16 cellular contexts compared by ENCODE assay signal in the genomic region with DNA sequence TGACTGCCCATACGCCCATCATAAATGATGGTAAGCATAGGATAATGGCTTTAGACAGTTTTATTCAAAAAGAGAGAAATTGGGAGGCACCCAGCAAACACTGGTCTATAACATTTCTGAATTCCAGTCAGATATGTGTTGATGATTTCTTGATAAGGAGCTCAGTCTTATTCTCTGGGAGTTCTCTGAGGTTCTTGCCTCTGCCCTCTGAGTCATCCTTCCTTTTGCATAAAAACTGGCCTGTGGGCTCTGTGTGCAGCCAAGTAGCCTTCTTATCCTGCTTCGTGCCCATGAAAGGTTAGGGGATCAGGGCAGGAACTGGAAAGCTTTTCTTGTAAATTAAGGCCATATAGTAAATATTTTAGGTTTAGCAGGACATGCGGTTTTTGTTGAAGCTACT. TPM values are rescaled to one million over a fixed set of nuclear protein-coding genes. Genes with fewer than 3 reads are reported as not detected.
A peak's percentile ranks its signal among the peaks of the same experiment; 100 is the strongest.
DNase-seq lines count a peak whose midpoint lies in the region; TF ChIP-seq lines count a peak whose summit lies in the region.
"Had no signal": no experiment of that assay in that cellular context is flagged by ENCODE, and none has a peak within 500 bp of the region (broad histone marks: within the 10 kb centered on the region; RNA-seq: fewer than 3 reads in every experiment).

No MANE protein-coding gene starts in this region.

- intact Hi-C loops in activated naive CD4-positive, alpha-beta T cell treated with anti-CD3 and anti-CD28 coated beads for 36 hours (cut with micrococcal nuclease) = no loop called here

- peaks cover 18% of the 10 kb centered on the region for H3K36me3 ChIP-seq in MG63
- H3K36me3 ChIP-seq in brain microvascular endothelial cell (replicated peaks) = peaks cover 5% of the 10 kb centered on the region
- H3K36me3 ChIP-seq in SJCRH30 = peaks cover 63% of the 10 kb centered on the region

- in situ Hi-C loops in brain microvascular endothelial cell (cut with HindIII; ENCODE audit: low pct_ligation_motif_present, low sequenced_read_pairs) = no loop called here

- peak; percentile 56 for DNase-seq in AG10803 (ENCODE audit: low read depth)
- peak; percentile 19 for DNase-seq in MG63
- DNase-seq in brain microvascular endothelial cell = peak; percentile 73
- peak; percentile 25 for DNase-seq in kidney glomerular epithelial cell (lab: John Stamatoyannopoulos, UW)
- no peak for DNase-seq in nephron progenitor cell
- no peak for DNase-seq in SJCRH30
- no peak for DNase-seq in ureter (ENCODE audit: low spot score)
- DNase-seq in activated naive CD4-positive, alpha-beta T cell treated with anti-CD3 and anti-CD28 coated beads for 36 hours = no peak
- DNase-seq: activated naive CD4-positive, alpha-beta T cell treated with Interleukin-2 at 50 U/mL for 16 hours; CD4-positive, CD25-positive, alpha-beta regulatory T cell; endodermal cell; left colon; NCI-H2029; Right ventricle myocardium superior had no signal

- no peaks in the 10 kb centered on the region for H3K27me3 ChIP-seq in MG63
- H3K27me3 ChIP-seq in brain microvascular endothelial cell (replicated peaks) = no peaks in the 10 kb centered on the region
- H3K27me3 ChIP-seq in SJCRH30 = no peaks in the 10 kb centered on the region

- H3K27me3 Mint-ChIP-seq in nephron progenitor cell (ENCODE audit: low read depth, poor library complexity) = no peaks in the 10 kb centered on the region
- no peaks in the 10 kb centered on the region for H3K27me3 Mint-ChIP-seq in activated naive CD4-positive, alpha-beta T cell treated with anti-CD3 and anti-CD28 coated beads for 36 hours (ENCODE audit: low read depth)
- H3K27me3 Mint-ChIP-seq: CD4-positive, CD25-positive, alpha-beta regulatory T cell; type B pancreatic cell had no signal

- CTCF ChIA-PET in activated naive CD4-positive, alpha-beta T cell treated with anti-CD3 and anti-CD28 coated beads for 36 hours (lab: Charles Lee) = no interaction called here

- no peaks in the 10 kb centered on the region for H3K9me3 Mint-ChIP-seq in nephron progenitor cell
- no peaks in the 10 kb centered on the region for H3K9me3 Mint-ChIP-seq in activated naive CD4-positive, alpha-beta T cell treated with anti-CD3 and anti-CD28 coated beads for 36 hours
- H3K9me3 Mint-ChIP-seq: CD4-positive, CD25-positive, alpha-beta regulatory T cell; endodermal cell; type B pancreatic cell had no signal

- H3K27ac ChIP-seq in brain microvascular endothelial cell (no peak overlapping the region), SJCRH30 (no peak overlapping the region)
- H3K27ac ChIP-seq: HL-60 had no signal

- no peak overlapping the region for H3K27ac Mint-ChIP-seq in nephron progenitor cell
- H3K27ac Mint-ChIP-seq in activated naive CD4-positive, alpha-beta T cell treated with anti-CD3 and anti-CD28 coated beads for 36 hours = no peak overlapping the region
- H3K27ac Mint-ChIP-seq: CD4-positive, CD25-positive, alpha-beta regulatory T cell; endodermal cell; type B pancreatic cell had no signal

- peaks cover 42% of the 10 kb centered on the region for H3K36me3 Mint-ChIP-seq in nephron progenitor cell (ENCODE audit: low read depth)
- H3K36me3 Mint-ChIP-seq in activated naive CD4-positive, alpha-beta T cell treated with anti-CD3 and anti-CD28 coated beads for 36 hours (ENCODE audit: low read depth) = peaks cover 40% of the 10 kb centered on the region

- H3K9me3 ChIP-seq in MG63 = no peaks in the 10 kb centered on the region
- H3K9me3 ChIP-seq in SJCRH30 (replicated peaks) = no peaks in the 10 kb centered on the region

- H3K4me3 ChIP-seq in AG10803 (ENCODE audit: low read length) (no peak overlapping the region), MG63 (no peak overlapping the region), brain microvascular endothelial cell (ENCODE audit: low read depth, low read length) (no peak overlapping the region), SJCRH30 (no peak overlapping the region)

- no peak for TF ChIP-seq CTCF in AG10803 (conservative IDR thresholded peaks at IDR 0.05; ENCODE audit: low read length)
- TF ChIP-seq CTCF in brain microvascular endothelial cell (IDR thresholded peaks at IDR 0.05; ENCODE audit: low read depth, low read length, missing control alignments) = no peak
- TF ChIP-seq CTCF in nephron progenitor cell (IDR thresholded peaks at IDR 0.05) = no peak

- H3K4me1 Mint-ChIP-seq in nephron progenitor cell = no peaks in the 10 kb centered on the region
- no peaks in the 10 kb centered on the region for H3K4me1 Mint-ChIP-seq in activated naive CD4-positive, alpha-beta T cell treated with anti-CD3 and anti-CD28 coated beads for 36 hours (ENCODE audit: low read depth)

- H3K4me3 Mint-ChIP-seq in nephron progenitor cell = no peak overlapping the region
- H3K4me3 Mint-ChIP-seq in activated naive CD4-positive, alpha-beta T cell treated with anti-CD3 and anti-CD28 coated beads for 36 hours = no peak overlapping the region
- H3K4me3 Mint-ChIP-seq: CD4-positive, CD25-positive, alpha-beta regulatory T cell; endodermal cell; type B pancreatic cell had no signal

- H3K4me1 ChIP-seq in SJCRH30 = no peaks in the 10 kb centered on the region

RNA-seq across cellular contexts. Expression of a gene that starts 48.9 kb away (rescaled TPM):
- total RNA-seq in MG63 (2014; rRNA removed; shearing (Covaris generic); ENCODE audit: low replicate concordance) = 16.2 and 45.9 TPM in 2 replicates
- 73.7 and 88.5 TPM in 2 replicates for total RNA-seq in SJCRH30 (2014; rRNA removed; shearing (Covaris generic))
- 112 TPM for total RNA-seq in ureter
- 10 to 100 TPM; 37.2 to 42.3 TPM for total RNA-seq in activated naive CD4-positive, alpha-beta T cell treated with anti-CD3 and anti-CD28 coated beads for 36 hours

Comparison
In these comparisons a context has a peak if more than half of its experiments do, and no peak if none do; other contexts are left out.
1. DNase-seq: peak in AG10803 (single experiment), MG63 (single experiment), brain microvascular endothelial cell (single experiment) and kidney glomerular epithelial cell (single experiment); none in nephron progenitor cell (single experiment), SJCRH30 (0 of 2), ureter (single experiment) and activated naive CD4-positive, alpha-beta T cell treated with anti-CD3 and anti-CD28 coated beads for 36 hours (single experiment).